In the genomic region with DNA sequence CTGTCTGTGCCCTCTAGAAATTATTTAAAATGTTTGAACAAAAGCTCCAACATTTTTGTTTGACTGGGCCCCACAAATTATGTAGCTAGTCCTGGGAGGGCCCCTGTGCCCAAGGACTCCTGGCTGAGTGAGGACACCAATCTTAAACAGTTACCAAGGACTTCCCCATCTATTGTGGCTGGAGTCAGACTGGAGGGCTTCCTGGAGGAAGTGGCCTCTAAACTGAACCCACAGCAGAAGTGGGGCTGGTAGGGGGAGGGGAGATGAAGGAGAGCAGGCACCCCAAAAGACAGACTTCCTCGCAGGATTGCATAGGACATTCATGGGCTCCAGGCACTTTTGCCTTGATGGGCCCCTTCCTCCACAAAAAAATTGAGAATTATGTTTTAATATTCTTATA, we compare ENCODE assay signal across 1 cellular context.
TF ChIP-seq lines count a peak whose summit lies in the region.

No MANE protein-coding gene starts in this region.

TF ChIP-seq in H1, 55 proteins besides CTCF, POLR2A, EP300 and RAD21:
- TF ChIP-seq NANOG (IDR thresholded peaks at IDR 0.05; ENCODE audit: insufficient read depth, low read depth, low read length, poor library complexity, severe bottlenecking) (no peak), CHD2 (IDR thresholded peaks at IDR 0.05; ENCODE audit: low read length) (no peak), EZH2 (IDR thresholded peaks at IDR 0.05; ENCODE audit: low read depth, low read length, severe bottlenecking) (no peak), TAF1 (IDR thresholded peaks at IDR 0.05; ENCODE audit: low read depth, low read length) (no peak), SRF (IDR thresholded peaks at IDR 0.05; ENCODE audit: low read depth, low read length) (no peak), SIRT6 (IDR thresholded peaks at IDR 0.05; ENCODE audit: low read length) (no peak), TEAD4 (IDR thresholded peaks at IDR 0.05; ENCODE audit: low read depth, low read length) (no peak), CBX8 (IDR thresholded peaks at IDR 0.05; ENCODE audit: borderline replicate concordance, low read depth, low read length) (no peak), CEBPB (IDR thresholded peaks at IDR 0.05; ENCODE audit: low read depth, low read length) (no peak), RFX5 (IDR thresholded peaks at IDR 0.05; ENCODE audit: borderline replicate concordance, low read depth, low read length) (no peak), BCL11A (IDR thresholded peaks at IDR 0.05; ENCODE audit: low read depth in 2 of 2, low read length in 2 of 2) (no peak), RXRA (IDR thresholded peaks at IDR 0.05; ENCODE audit: insufficient read depth, low read depth, low read length) (no peak), JUND (IDR thresholded peaks at IDR 0.05; ENCODE audit: low read length) (no peak), GABPA (IDR thresholded peaks at IDR 0.05; ENCODE audit: borderline replicate concordance, insufficient read depth, low read length) (no peak), TAF7 (optimal IDR thresholded peaks at IDR 0.05; ENCODE audit: borderline replicate concordance, low read depth, low read length) (no peak), GTF2F1 (IDR thresholded peaks at IDR 0.05; ENCODE audit: borderline replicate concordance, low read depth, low read length) (no peak)
